ENCODE assay signal across 27 cellular contexts in genomic region chrX:134601240-134601639, GRCh38. TPM values are rescaled to one million over a fixed set of nuclear protein-coding genes. Genes with fewer than 3 reads are reported as not detected.
A peak's percentile ranks its signal among the peaks of the same experiment; 100 is the strongest.
DNase-seq lines count a peak whose midpoint lies in the region; ATAC-seq and TF ChIP-seq lines count a peak whose summit lies in the region.
"Had no signal": no experiment of that assay in that cellular context is flagged by ENCODE, and none has a peak within 500 bp of the region (broad histone marks: within the 10 kb centered on the region; RNA-seq: fewer than 3 reads in every experiment).

No MANE protein-coding gene starts in this region.

- H3K36me3 ChIP-seq in HAP-1 (replicated peaks) = no peaks in the 10 kb centered on the region
- H3K36me3 ChIP-seq: lower lobe of right lung, neural progenitor cell, thyroid gland had no signal

- no peaks in the 10 kb centered on the region; the same call in 1 of the 2 replicates for H3K9me3 ChIP-seq in HAP-1
- H3K9me3 ChIP-seq: lower lobe of right lung, SK-N-SH, thyroid gland had no signal

- TF ChIP-seq CTCF in foreskin fibroblast (IDR thresholded peaks at IDR 0.05; ENCODE audit: low read depth, low read length) (no peak), endothelial cell (IDR thresholded peaks at IDR 0.05; ENCODE audit: unreplicated experiment) (no peak)

- no peak overlapping the region for H3K4me3 ChIP-seq in foreskin fibroblast (ENCODE audit: low read depth in 1 of 2, low read length in 2 of 2)
- no peak overlapping the region for H3K4me3 ChIP-seq in HAP-1
- H3K4me3 ChIP-seq: GM23338, lower lobe of right lung, neural progenitor cell, thyroid gland had no signal

- H3K36me3 Mint-ChIP-seq in endothelial cell (ENCODE audit: low read depth, unreplicated experiment) = no peaks in the 10 kb centered on the region
- H3K36me3 Mint-ChIP-seq: activated naive CD4-positive, alpha-beta T cell treated with anti-CD3 and anti-CD28 coated beads, Interleukin-2, amount 50 U/mL, for 24 hours; CD14-positive monocyte; neural progenitor cell had no signal

- no peak overlapping the region for H3K27ac Mint-ChIP-seq in endothelial cell (ENCODE audit: unreplicated experiment)
- H3K27ac Mint-ChIP-seq: activated naive CD4-positive, alpha-beta T cell treated with anti-CD3 and anti-CD28 coated beads, Interleukin-2, amount 50 U/mL, for 24 hours; activated T-helper 1 cell treated with anti-CD3 and anti-CD28 coated beads, Interleukin-12 subunit alpha, Interleukin-12 subunit beta, Interleukin-2, Interleukin-4 antibody, amounts not matched to agents 30 ng/mL and 10 ng/mL and 1 ng/mL, durations not matched to agents 14 hours and 24 hours and 36 hours; CD14-positive monocyte; GM23338; neural progenitor cell; stimulated activated naive CD8-positive, alpha-beta T cell treated with anti-CD3 and anti-CD28 coated beads, Interleukin-15, amount 100 ng/mL, for 72 hours had no signal

- no peaks in the 10 kb centered on the region for H3K27me3 ChIP-seq in HAP-1 (ENCODE audit: low read depth)
- H3K27me3 ChIP-seq: neural progenitor cell, thyroid gland had no signal

- no peak for ATAC-seq in GM21529 (IDR thresholded peaks at IDR 0.05; ENCODE audit: unreplicated experiment)
- ATAC-seq: GM23338; lower lobe of right lung; sciatic nerve; stimulated activated naive CD8-positive, alpha-beta T cell treated with anti-CD3 and anti-CD28 coated beads, Interleukin-15, amount 100 ng/mL, for 72 hours had no signal

- in situ Hi-C loops in HAP-1 (cut with MboI; ENCODE audit: low sequenced_read_pairs) = no loop called here

- no peaks in the 10 kb centered on the region for H3K4me1 Mint-ChIP-seq in endothelial cell (ENCODE audit: unreplicated experiment)
- H3K4me1 Mint-ChIP-seq: stimulated activated naive CD8-positive, alpha-beta T cell treated with anti-CD3 and anti-CD28 coated beads, Interleukin-15, amount 100 ng/mL, for 72 hours had no signal

- DNase-seq in EH (ENCODE audit: low read depth) (peak; percentile 74), LHCN-M2 (ENCODE audit: low read depth) (peak; percentile 23), astrocyte of the hippocampus (ENCODE audit: low read depth, low spot score) (peak; percentile 60), foreskin fibroblast (peak; percentile 26 to 58), endothelial cell (ENCODE audit: low spot score) (no peak), HAP-1 (ENCODE audit: low spot score in 2 of 2) (no peak)
- no peak for DNase-seq in activated naive CD4-positive, alpha-beta T cell treated with anti-CD3 and anti-CD28 coated beads, Interleukin-2, amount 50 U/mL, for 16 hours
- DNase-seq: aorta; Kasumi-1; lower lobe of right lung; NCI-H1105; NCI-H2029 treated with DMSO at 0.1 percent for 48 hours; NCI-H226; NCI-H748 treated with DMSO at 0.1 percent for 48 hours; posterior cingulate gyrus; SK-N-SH; stimulated activated naive CD8-positive, alpha-beta T cell treated with anti-CD3 and anti-CD28 coated beads, Interleukin-15, amount 100 ng/mL, for 72 hours; thyroid gland had no signal

- H3K27me3 Mint-ChIP-seq in endothelial cell (ENCODE audit: unreplicated experiment) = no peaks in the 10 kb centered on the region

- H3K4me3 Mint-ChIP-seq in endothelial cell (ENCODE audit: unreplicated experiment) = no peak overlapping the region
- H3K4me3 Mint-ChIP-seq: activated naive CD4-positive, alpha-beta T cell treated with anti-CD3 and anti-CD28 coated beads, Interleukin-2, amount 50 U/mL, for 24 hours; activated T-helper 1 cell treated with anti-CD3 and anti-CD28 coated beads, Interleukin-12 subunit alpha, Interleukin-12 subunit beta, Interleukin-2, Interleukin-4 antibody, amounts not matched to agents 30 ng/mL and 10 ng/mL and 1 ng/mL, durations not matched to agents 14 hours and 24 hours and 36 hours; CD14-positive monocyte; GM23338; neural progenitor cell; stimulated activated naive CD8-positive, alpha-beta T cell treated with anti-CD3 and anti-CD28 coated beads, Interleukin-15, amount 100 ng/mL, for 72 hours had no signal

- H3K9me3 Mint-ChIP-seq in endothelial cell (ENCODE audit: unreplicated experiment) = no peaks in the 10 kb centered on the region

- no peaks in the 10 kb centered on the region; the same call in 1 of the 2 replicates for H3K4me1 ChIP-seq in HAP-1
- H3K4me1 ChIP-seq: lower lobe of right lung, neural progenitor cell had no signal

RNA-seq across cellular contexts. Expression of gene PLAC1, which starts 57.0 kb away (rescaled TPM):
- total RNA-seq in LHCN-M2 (2014; rRNA removed) (0.17 TPM in 1 of 2 replicates, not detected in the other), endothelial cell (ENCODE audit: unreplicated experiment) (0.72 TPM)
- polyA plus RNA-seq in LHCN-M2 (2012) = 0.40 TPM
- total RNA-seq: activated T-helper 1 cell treated with anti-CD3 and anti-CD28 coated beads, Interleukin-12 subunit alpha, Interleukin-12 subunit beta, Interleukin-2, Interleukin-4 antibody, amounts not matched to agents 30 ng/mL and 10 ng/mL and 1 ng/mL, durations not matched to agents 14 hours and 24 hours and 36 hours; aorta; epithelial cell of proximal tubule; glomerular endothelial cell; lower lobe of right lung; sciatic nerve; thyroid gland had no signal
- polyA plus RNA-seq: CD14-positive monocyte had no signal

Comparison
In these comparisons a context has a peak if more than half of its experiments do, and no peak if none do; other contexts are left out.
1. DNase-seq: peak in EH (single experiment), LHCN-M2 (single experiment), astrocyte of the hippocampus (single experiment) and foreskin fibroblast (2 of 2); none in endothelial cell (single experiment), HAP-1 (0 of 2) and activated naive CD4-positive, alpha-beta T cell treated with anti-CD3 and anti-CD28 coated beads, Interleukin-2, amount 50 U/mL, for 16 hours (single experiment).